ENCODE assay signal across 26 cellular contexts in the genomic region with DNA sequence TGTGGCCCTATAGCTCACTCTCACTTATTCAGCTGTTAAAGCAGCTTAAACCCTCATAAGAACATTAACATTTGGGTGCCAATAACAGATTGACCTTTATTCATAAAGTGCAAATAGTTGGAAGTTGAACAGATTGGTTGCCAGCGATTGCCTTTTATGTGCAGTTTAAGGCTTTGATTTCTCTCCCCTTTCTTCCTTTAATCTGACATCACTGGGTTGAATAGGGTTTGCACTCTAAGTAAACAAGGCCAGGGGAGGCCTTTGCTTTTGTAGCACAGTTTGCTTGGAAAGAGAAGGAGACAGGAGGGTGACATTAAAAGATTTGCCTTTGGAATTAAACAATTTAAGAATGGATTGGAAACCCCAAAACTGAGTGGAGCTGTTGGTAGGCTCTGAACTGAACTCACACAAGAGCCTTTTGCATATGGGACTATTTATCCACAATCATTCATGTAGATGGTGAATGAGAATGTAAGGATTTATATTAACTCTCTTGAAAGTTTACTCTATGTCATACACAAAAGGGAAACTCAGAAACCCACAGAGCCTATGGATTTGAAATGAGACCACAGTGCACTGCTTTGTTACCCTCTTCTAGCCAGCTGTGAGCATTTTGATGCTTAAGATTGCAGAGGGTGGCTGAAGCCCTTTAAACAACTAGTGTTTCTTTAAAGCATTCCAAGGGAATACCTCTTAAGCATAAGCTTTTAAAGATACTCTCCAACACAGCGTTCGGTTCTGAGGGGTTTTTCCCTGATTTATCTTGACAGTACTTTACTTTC.
"Had no signal": no experiment of that assay in that cellular context is flagged by ENCODE, and none has a peak within 500 bp of the region (broad histone marks: within the 10 kb centered on the region; RNA-seq: fewer than 3 reads in every experiment).

No MANE protein-coding gene starts in this region.

- H3K27me3 Mint-ChIP-seq: central memory CD8-positive, alpha-beta T cell had no signal

- H3K4me3 Mint-ChIP-seq: activated CD8-positive, alpha-beta memory T cell treated with anti-CD3 and anti-CD28 coated beads, Interleukin-2, amount 10 ng/mL, durations not matched to agents 7 days and 5 days; activated naive CD4-positive, alpha-beta T cell treated with anti-CD3 and anti-CD28 coated beads, Interleukin-2, amount 50 U/mL, for 24 hours; activated T-cell treated with anti-CD3 and anti-CD28 coated beads, Interleukin-2, amount 50 U/mL, for 24 hours; activated T-helper 1 cell treated with anti-CD3 and anti-CD28 coated beads, Interleukin-12 subunit alpha, Interleukin-12 subunit beta, Interleukin-2, Interleukin-4 antibody, amounts not matched to agents 30 ng/mL and 10 ng/mL and 1 ng/mL, durations not matched to agents 14 hours and 24 hours and 36 hours; brain; central memory CD8-positive, alpha-beta T cell; T-cell had no signal

- DNase-seq: activated CD4-positive, alpha-beta T cell treated with anti-CD3 and anti-CD28 coated beads for 4 hours; activated CD8-positive, alpha-beta memory T cell treated with anti-CD3 and anti-CD28 coated beads, Interleukin-2, amount 10 ng/mL, durations not matched to agents 7 days and 5 days; activated effector memory CD4-positive, alpha-beta T cell treated with Interleukin-2 at 50 U/mL for 16 hours; activated naive CD4-positive, alpha-beta T cell; activated T-cell treated with anti-CD3 and anti-CD28 coated beads, Interleukin-2, amount 50 U/mL, for 24 hours; amniotic stem cell; MG63; MV-4-11; NCI-H1092 treated with DMSO at 0.1 percent for 48 hours; NCI-H1417 treated with DMSO at 0.1 percent for 48 hours; NCI-H1694; NCI-H2029; NCI-H446; NCI-H524; NCI-H82; RPMI8226; T-cell; T-helper 2 cell; T1000 had no signal

- ATAC-seq: activated CD8-positive, alpha-beta memory T cell treated with anti-CD3 and anti-CD28 coated beads, Interleukin-2, amount 10 ng/mL, durations not matched to agents 7 days and 5 days; Panc1; Right ventricle myocardium inferior; T-cell had no signal

- H3K9me3 ChIP-seq: MG63 had no signal

- H3K4me1 Mint-ChIP-seq: activated CD8-positive, alpha-beta memory T cell treated with anti-CD3 and anti-CD28 coated beads, Interleukin-2, amount 10 ng/mL, durations not matched to agents 7 days and 5 days; activated naive CD4-positive, alpha-beta T cell treated with anti-CD3 and anti-CD28 coated beads, Interleukin-2, amount 50 U/mL, for 24 hours; brain; central memory CD8-positive, alpha-beta T cell; T-cell had no signal

- H3K36me3 Mint-ChIP-seq: activated CD8-positive, alpha-beta memory T cell treated with anti-CD3 and anti-CD28 coated beads, Interleukin-2, amount 10 ng/mL, durations not matched to agents 7 days and 5 days; activated naive CD4-positive, alpha-beta T cell treated with anti-CD3 and anti-CD28 coated beads, Interleukin-2, amount 50 U/mL, for 24 hours; brain; T-cell had no signal

- H3K27ac ChIP-seq: SK-N-MC had no signal

- H3K4me3 ChIP-seq: MG63, SK-N-MC had no signal

- H3K27me3 ChIP-seq: MG63 had no signal

- H3K36me3 ChIP-seq: MG63 had no signal

- H3K27ac Mint-ChIP-seq: activated CD8-positive, alpha-beta memory T cell treated with anti-CD3 and anti-CD28 coated beads, Interleukin-2, amount 10 ng/mL, durations not matched to agents 7 days and 5 days; activated naive CD4-positive, alpha-beta T cell treated with anti-CD3 and anti-CD28 coated beads, Interleukin-2, amount 50 U/mL, for 24 hours; activated T-cell treated with anti-CD3 and anti-CD28 coated beads, Interleukin-2, amount 50 U/mL, for 24 hours; activated T-helper 1 cell treated with anti-CD3 and anti-CD28 coated beads, Interleukin-12 subunit alpha, Interleukin-12 subunit beta, Interleukin-2, Interleukin-4 antibody, amounts not matched to agents 30 ng/mL and 10 ng/mL and 1 ng/mL, durations not matched to agents 14 hours and 24 hours and 36 hours; brain; T-cell had no signal

- H3K9me3 Mint-ChIP-seq: activated T-cell treated with anti-CD3 and anti-CD28 coated beads, Interleukin-2, amount 50 U/mL, for 24 hours; activated T-helper 1 cell treated with anti-CD3 and anti-CD28 coated beads, Interleukin-12 subunit alpha, Interleukin-12 subunit beta, Interleukin-2, Interleukin-4 antibody, amounts not matched to agents 30 ng/mL and 10 ng/mL and 1 ng/mL, durations not matched to agents 14 hours and 24 hours and 36 hours; T-cell had no signal
